10 cellular contexts compared by ENCODE assay signal in the genomic region with DNA sequence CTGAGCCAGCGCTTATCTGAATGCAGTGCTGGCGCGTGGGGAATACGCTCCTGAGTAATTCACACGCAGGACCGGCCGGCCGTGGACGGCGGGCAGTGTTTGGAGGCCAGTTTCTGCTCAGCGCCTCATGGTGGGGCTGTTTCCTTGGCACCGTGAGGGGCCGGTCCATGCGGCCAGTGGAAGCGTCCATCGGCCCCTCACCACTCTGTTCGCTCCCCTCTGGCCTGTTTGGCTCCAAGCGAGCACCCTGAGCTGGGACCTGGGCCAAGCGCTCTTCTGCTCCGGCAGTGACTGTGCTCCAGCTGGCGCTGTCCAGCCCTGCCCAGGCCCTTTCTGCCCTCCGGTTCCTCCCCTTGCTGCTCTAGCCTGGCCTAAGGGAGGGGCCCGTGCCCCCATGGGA. TPM values are rescaled to one million over a fixed set of nuclear protein-coding genes. Genes with fewer than 3 reads are reported as not detected.
DNase-seq lines count a peak whose midpoint lies in the region; ATAC-seq and TF ChIP-seq lines count a peak whose summit lies in the region.
"Had no signal": no experiment of that assay in that cellular context is flagged by ENCODE, and none has a peak within 500 bp of the region (broad histone marks: within the 10 kb centered on the region; RNA-seq: fewer than 3 reads in every experiment).

No MANE protein-coding gene starts in this region.

- no peak overlapping the region for H3K4me2 ChIP-seq in fibroblast of lung (ENCODE audit: extremely low read depth, insufficient read depth, low read length)

- H3K36me3 ChIP-seq in BJ (ENCODE audit: control insufficient read depth, insufficient read depth, low read length) (no peaks in the 10 kb centered on the region), fibroblast of lung (ENCODE audit: control insufficient read depth, insufficient read depth, low read length) (no peaks in the 10 kb centered on the region)

- CTCF ChIA-PET in BJ (lab: Yijun Ruan, JAX): interaction anchor here (1.5 kb wide), 1 partner anchor 8 kb away, joined by 3 read pairs; no protein-coding TSS in a partner anchor

- no peak for DNase-seq in BJ (ENCODE audit: low read depth)
- DNase-seq in RPMI7951 (ENCODE audit: low read depth): peak; percentile 71
- DNase-seq in fibroblast of lung (ENCODE audit: low read depth in 2 of 2): peak; percentile 33 to 92
- peak; percentile 61 for DNase-seq in myocyte (ENCODE audit: low read depth)
- DNase-seq in A172 (ENCODE audit: low spot score): no peak
- no peak for DNase-seq in activated naive CD4-positive, alpha-beta T cell treated with Interleukin-2 at 50 U/mL for 16 hours
- no peak for DNase-seq in cortex of kidney (lab: John Stamatoyannopoulos, UW)
- DNase-seq: islet precursor cell, Karpas-422 had no signal

- H3K27ac ChIP-seq in fibroblast of lung (ENCODE audit: insufficient read depth, low read length): no peak overlapping the region

- H3K9me3 ChIP-seq in fibroblast of lung (ENCODE audit: control insufficient read depth, insufficient read depth, low read depth, low read length): no peaks in the 10 kb centered on the region

- no peak overlapping the region for H2AFZ ChIP-seq in fibroblast of lung (ENCODE audit: low read length)

- H3K9ac ChIP-seq in fibroblast of lung (ENCODE audit: insufficient read depth, low read length): no peak overlapping the region

- no peaks in the 10 kb centered on the region for H3K4me1 ChIP-seq in fibroblast of lung (ENCODE audit: control insufficient read depth, extremely low read depth, insufficient read depth, low read length)

- TF ChIP-seq CTCF in BJ (IDR thresholded peaks at IDR 0.05; ENCODE audit: insufficient read depth, low read depth, low read length): 0 out of 2 replicates have a peak, but pooled peaks have one; percentile 10
- peak; percentile 13 to 53 for TF ChIP-seq CTCF in fibroblast of lung (conservative IDR thresholded peaks at IDR 0.05 in 1 of 2, IDR thresholded peaks at IDR 0.05 in 1 of 2; ENCODE audit: low read depth in 1 of 2, low read length in 2 of 2)

- no peak overlapping the region for H3K4me3 ChIP-seq in BJ (ENCODE audit: low read depth, low read length)
- H3K4me3 ChIP-seq in fibroblast of lung (replicated peaks in 1 of 4; ENCODE audit: control extremely low read depth in 1 of 4, insufficient read depth in 1 of 4, low read depth in 3 of 4, low read length in 4 of 4): no peak overlapping the region

- no peak for ATAC-seq in HG02840 (IDR thresholded peaks at IDR 0.05; ENCODE audit: low FRiP score, unreplicated experiment)

- peaks cover 21% of the 10 kb centered on the region for H3K27me3 ChIP-seq in BJ (ENCODE audit: control insufficient read depth, insufficient read depth, low read length)
- peaks cover 16% of the 10 kb centered on the region for H3K27me3 ChIP-seq in fibroblast of lung (ENCODE audit: control insufficient read depth, insufficient read depth, low read length)

- no peaks in the 10 kb centered on the region for H4K20me1 ChIP-seq in fibroblast of lung (ENCODE audit: control insufficient read depth, extremely low read depth, insufficient read depth, low read length)

- POLR2A ChIA-PET in BJ (lab: Charles Lee): no interaction called here

- no peaks in the 10 kb centered on the region for H3K79me2 ChIP-seq in fibroblast of lung (ENCODE audit: control insufficient read depth, insufficient read depth, low read length)

RNA-seq across cellular contexts. Expression of gene PLCH2, which starts 16.3 kb away (rescaled TPM):
- polyA plus RNA-seq in BJ (2011; rRNA removed) (0.06 TPM in 2 replicates), fibroblast of lung (0.02 and 0.10 TPM in 2 replicates)
- polyA minus RNA-seq in BJ (2011; rRNA and poly(A)+ RNA removed): 0.10 TPM in 1 of 2 replicates, not detected in the other
- total RNA-seq in RPMI7951 (2014; rRNA removed; shearing (Covaris generic)): 0.12 and 0.29 TPM in 2 replicates
- total RNA-seq in fibroblast of lung (under 0.01 and 0.17 TPM in 2 replicates), myocyte (0.21 and 0.57 TPM in 2 replicates)
- polyA plus RNA-seq in fibroblast of lung (2012): 0.10 TPM in 1 of 2 replicates, not detected in the other
- not detected in 2 replicates for polyA minus RNA-seq in fibroblast of lung (ENCODE audit: low replicate concordance)
- 0.14 TPM for polyA plus RNA-seq in myocyte (2012)
- total RNA-seq in A172 (2014; rRNA removed; shearing (Covaris generic)): 0.05 TPM in 1 of 2 replicates, not detected in the other

RNA-seq across cellular contexts. Expression of gene PEX10, which starts 47.4 kb away (rescaled TPM):
- polyA plus RNA-seq in BJ (2011; rRNA removed) (17.4 and 23.6 TPM in 2 replicates), fibroblast of lung (15.4 and 19.0 TPM in 2 replicates)
- polyA minus RNA-seq in BJ (2011; rRNA and poly(A)+ RNA removed): 6.4 and 10.0 TPM in 2 replicates
- total RNA-seq in RPMI7951 (2014; rRNA removed; shearing (Covaris generic)): 23.3 and 27.9 TPM in 2 replicates
- total RNA-seq in fibroblast of lung (31.6 and 33.4 TPM in 2 replicates), myocyte (54.4 and 62.5 TPM in 2 replicates)
- polyA plus RNA-seq in fibroblast of lung (2012): 16.0 and 24.6 TPM in 2 replicates
- 7.5 and 12.7 TPM in 2 replicates for polyA minus RNA-seq in fibroblast of lung (ENCODE audit: low replicate concordance)
- polyA plus RNA-seq in myocyte (2012): 42.7 TPM
- total RNA-seq in A172 (2014; rRNA removed; shearing (Covaris generic)): 17.0 and 24.0 TPM in 2 replicates

Comparison
In these comparisons a context has a peak if more than half of its experiments do, and no peak if none do; other contexts are left out.
1. DNase-seq: peak in RPMI7951 (single experiment), fibroblast of lung (2 of 2) and myocyte (single experiment); none in BJ (single experiment), A172 (single experiment), activated naive CD4-positive, alpha-beta T cell treated with Interleukin-2 at 50 U/mL for 16 hours (single experiment) and cortex of kidney (single experiment).